12 cellular contexts compared by ENCODE assay signal in the genomic region with DNA sequence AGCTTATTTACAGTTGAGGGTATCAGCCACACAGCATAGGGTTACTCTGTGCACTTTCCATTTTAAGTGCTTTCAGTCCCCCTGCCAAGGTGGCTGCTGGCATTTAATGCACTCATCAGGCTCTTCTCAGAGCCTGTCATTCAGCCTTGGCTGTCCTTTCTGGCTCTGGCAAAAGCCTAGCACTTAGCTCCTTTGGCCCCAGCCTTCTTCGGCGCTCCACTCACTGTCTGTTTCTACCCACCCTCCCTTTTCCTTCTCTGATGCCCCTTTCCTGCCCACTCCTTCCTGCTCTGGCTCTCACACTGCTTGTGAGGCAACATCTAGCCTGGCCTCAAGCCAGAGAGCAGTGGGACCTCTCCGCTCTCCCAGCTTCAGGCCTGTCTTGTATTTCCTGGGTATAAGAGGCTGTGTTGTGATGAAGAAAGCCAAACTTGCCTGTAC.
DNase-seq lines count a peak whose midpoint lies in the region; ATAC-seq, FAIRE-seq and TF ChIP-seq lines count a peak whose summit lies in the region.
"Had no signal": no experiment of that assay in that cellular context is flagged by ENCODE, and none has a peak within 500 bp of the region (broad histone marks: within the 10 kb centered on the region; RNA-seq: fewer than 3 reads in every experiment).

No MANE protein-coding gene starts in this region.

- no peak for FAIRE-seq in astrocyte (lab: Jason Lieb, UNC)
- FAIRE-seq: kidney had no signal

- H3K27ac ChIP-seq in astrocyte (ENCODE audit: low read depth, low read length) (no peak overlapping the region), thoracic aorta (peak overlapping the region; percentile 12 to 24)
- H3K27ac ChIP-seq: 22Rv1, SJSA1 had no signal

- intact Hi-C loops in left ventricle myocardium superior (cut with micrococcal nuclease): no loop called here

- H3K4me2 ChIP-seq in astrocyte (ENCODE audit: low read length): peak overlapping the region; percentile 9

- peaks cover 3% of the 10 kb centered on the region for H3K27me3 Mint-ChIP-seq in astrocyte (ENCODE audit: low read depth, unreplicated experiment)

- no peaks in the 10 kb centered on the region for H4K20me1 ChIP-seq in astrocyte (ENCODE audit: insufficient read depth, low read length)

- H3K9ac ChIP-seq in astrocyte (ENCODE audit: low read length): no peak overlapping the region

- H3K9me3 ChIP-seq in astrocyte (ENCODE audit: insufficient read depth, low read depth, low read length) (no peaks in the 10 kb centered on the region), thoracic aorta (no peaks in the 10 kb centered on the region)
- H3K9me3 ChIP-seq: SJSA1 had no signal

- peaks cover 2% of the 10 kb centered on the region for H3K27me3 ChIP-seq in astrocyte (ENCODE audit: insufficient read depth, low read length)
- no peaks in the 10 kb centered on the region for H3K27me3 ChIP-seq in thoracic aorta (replicated peaks; ENCODE audit: insufficient read depth)
- H3K27me3 ChIP-seq: SJSA1 had no signal

- H3K9me3 Mint-ChIP-seq in astrocyte (ENCODE audit: unreplicated experiment): no peaks in the 10 kb centered on the region

- DNase-seq in NCI-H1092 treated with DMSO at 0.1 percent for 48 hours (lab: John Stamatoyannopoulos, UW) (peak; percentile 21), NCI-H1092 (lab: John Stamatoyannopoulos, UW) (no peak), astrocyte (ENCODE audit: low read depth) (peak; percentile 33), left ventricle myocardium superior (peak; percentile 57), thoracic aorta (ENCODE audit: low spot score) (no peak), DMS153 (lab: John Stamatoyannopoulos, UW) (no peak)
- no peak for DNase-seq in activated CD4-positive, alpha-beta T cell treated with anti-CD3 and anti-CD28 coated beads for 4 hours
- DNase-seq: kidney, NCI-H1105 had no signal

- H3K4me3 Mint-ChIP-seq in astrocyte (ENCODE audit: unreplicated experiment): no peak overlapping the region

- H3K4me1 ChIP-seq in astrocyte (ENCODE audit: insufficient read depth, low read length): peaks cover 12% of the 10 kb centered on the region
- H3K4me1 ChIP-seq in thoracic aorta (ENCODE audit: control insufficient read depth in 1 of 2, low read depth in 2 of 2): peaks cover 9 to 26% of the 10 kb centered on the region in 2 donors

- no peaks in the 10 kb centered on the region for H3K79me2 ChIP-seq in astrocyte (ENCODE audit: insufficient read depth, low read length)

- no peak overlapping the region for H3K27ac Mint-ChIP-seq in astrocyte (ENCODE audit: unreplicated experiment)

- H3K4me1 Mint-ChIP-seq in astrocyte (ENCODE audit: low read depth, unreplicated experiment): peaks cover 9% of the 10 kb centered on the region

- no peaks in the 10 kb centered on the region for H3K36me3 Mint-ChIP-seq in astrocyte (ENCODE audit: low read depth, unreplicated experiment)

- ATAC-seq in left ventricle myocardium superior (peak; percentile 90), thoracic aorta (ENCODE audit: insufficient number of reproducible peaks, low FRiP score, low read depth) (no peak), GM18519 (IDR thresholded peaks at IDR 0.05; ENCODE audit: low FRiP score, unreplicated experiment) (no peak)

- H3K36me3 ChIP-seq in astrocyte (ENCODE audit: insufficient read depth, low read length) (no peaks in the 10 kb centered on the region), thoracic aorta (no peaks in the 10 kb centered on the region)
- H3K36me3 ChIP-seq: SJSA1 had no signal

- no peak overlapping the region for H3K4me3 ChIP-seq in astrocyte (ENCODE audit: insufficient read depth, low read depth, low read length)
- peak overlapping the region; percentile 16 for H3K4me3 ChIP-seq in thoracic aorta
- H3K4me3 ChIP-seq: SJSA1 had no signal

- H2AFZ ChIP-seq in astrocyte (ENCODE audit: low read depth, low read length): peak overlapping the region; percentile 13

- no peak for TF ChIP-seq CTCF in astrocyte (IDR thresholded peaks at IDR 0.05; ENCODE audit: insufficient read depth, low read depth, low read length)
- TF ChIP-seq CTCF in thoracic aorta (IDR thresholded peaks at IDR 0.05): no peak

Comparison
In these comparisons a context has a peak if more than half of its experiments do, and no peak if none do; other contexts are left out.
1. DNase-seq: peak in NCI-H1092 treated with DMSO at 0.1 percent for 48 hours (single experiment), astrocyte (single experiment) and left ventricle myocardium superior (single experiment); none in NCI-H1092 (single experiment), thoracic aorta (single experiment), activated CD4-positive, alpha-beta T cell treated with anti-CD3 and anti-CD28 coated beads for 4 hours (0 of 2) and DMS153 (single experiment).